Comparison of ENCODE assay signal across 19 cellular contexts in genomic region chr6:36695414-36695813, GRCh38. TPM values are rescaled to one million over a fixed set of nuclear protein-coding genes. Genes with fewer than 3 reads are reported as not detected.
A peak's percentile ranks its signal among the peaks of the same experiment; 100 is the strongest.
DNase-seq lines count a peak whose midpoint lies in the region; ATAC-seq, FAIRE-seq and TF ChIP-seq lines count a peak whose summit lies in the region.
"Had no signal": no experiment of that assay in that cellular context is flagged by ENCODE, and none has a peak within 500 bp of the region (broad histone marks: within the 10 kb centered on the region; RNA-seq: fewer than 3 reads in every experiment).

No MANE protein-coding gene starts in this region.

- RAD21 ChIA-PET in GM12878 (lab: Charles Lee; ENCODE audit: unreplicated experiment): no interaction called here

- TF ChIP-seq CTCF in GM12878 (IDR thresholded peaks at IDR 0.05 in 2 of 3, conservative IDR thresholded peaks at IDR 0.05 in 1 of 3; ENCODE audit: control insufficient read depth in 2 of 3, extremely low read depth in 1 of 3, insufficient read depth in 1 of 3, low read depth in 3 of 3, low read length in 3 of 3): no peak

- FAIRE-seq in GM12878 (lab: Jason Lieb, UNC): no peak
- FAIRE-seq: H54 had no signal

- TF ChIP-seq POLR2A in GM12878 (IDR thresholded peaks at IDR 0.05; ENCODE audit: low read depth, low read length): no peak

- H2AFZ ChIP-seq in GM12878 (ENCODE audit: control insufficient read depth, low read depth, low read length): no peak overlapping the region

- no peaks in the 10 kb centered on the region for H3K9me3 ChIP-seq in GM12878 (replicated peaks; ENCODE audit: control insufficient read depth, insufficient read depth, low read length)

- in situ Hi-C loops in GM12878 (cut with MboI): no loop called here

- peak overlapping the region; percentile 24 to 80 for H3K27ac Mint-ChIP-seq in activated naive CD4-positive, alpha-beta T cell treated with anti-CD3 and anti-CD28 coated beads, Interleukin-2, amount 50 U/mL, for 72 hours

- H3K4me3 ChIP-seq in GM12878: no peak overlapping the region

- H3K27ac ChIP-seq in GM12878 (ENCODE audit: control insufficient read depth, insufficient read depth): no peak overlapping the region
- H3K27ac ChIP-seq: 22Rv1 had no signal

- no TSS peak for BruUV-seq in GM12878 (replicated peaks; lab: Mats Ljungman, UMichigan)

- SMC1A ChIA-PET in GM12878 (lab: Charles Lee; ENCODE audit: uncharacterized antibody, unreplicated experiment): interaction anchor here (0.7 to 1.3 kb wide), 3 partner anchors 12 to 59 kb away, joined by 3 read pairs; no protein-coding TSS in a partner anchor

- no peak overlapping the region for H3K4me2 ChIP-seq in GM12878 (ENCODE audit: control insufficient read depth, insufficient read depth)

- no peak for TF ChIP-seq EP300 in GM12878 (IDR thresholded peaks at IDR 0.05; ENCODE audit: borderline replicate concordance in 1 of 2, control insufficient read depth in 1 of 2, low read depth in 2 of 2, low read length in 2 of 2)

- CTCF ChIA-PET in GM12878 (lab: Yijun Ruan, JAX): interaction anchor here (1.0 to 1.3 kb wide), 3 partner anchors 65 to 89 kb away, joined by 3 read pairs; no protein-coding TSS in a partner anchor

- WGBS in GM12878 (ENCODE audit: insufficient coverage, insufficient replicate concordance, low lambda C conversion rate, missing lambda C conversion rate): 61% methylated on average over 2 of the region's 2 CpGs

- POLR2A ChIA-PET in GM12878 (lab: Charles Lee): no interaction called here

- no peaks in the 10 kb centered on the region for H3K36me3 ChIP-seq in GM12878 (ENCODE audit: control insufficient read depth in 2 of 2, insufficient read depth in 2 of 2, low read length in 1 of 2)

- peaks cover 16% of the 10 kb centered on the region for H3K4me1 ChIP-seq in GM12878 (ENCODE audit: control insufficient read depth, insufficient read depth, low read length)

- H3K79me2 ChIP-seq in GM12878 (ENCODE audit: control insufficient read depth, insufficient read depth, low read length): no peaks in the 10 kb centered on the region

- DNase-seq in activated CD4-positive, CD25-positive, alpha-beta regulatory T cell (lab: John Stamatoyannopoulos, UW): no peak
- DNase-seq in activated naive CD4-positive, alpha-beta T cell treated with anti-CD3 and anti-CD28 coated beads, Interleukin-2, amount 50 U/mL, for 72 hours (ENCODE audit: low spot score in 2 of 2): no peak
- no peak for DNase-seq in activated naive CD4-positive, alpha-beta T cell treated with anti-CD3 and anti-CD28 coated beads, Interleukin-2, amount 50 U/mL, for 16 hours
- no peak for DNase-seq in GM12878 (ENCODE audit: low read depth, low spot score)
- no peak for DNase-seq in SW480 (ENCODE audit: low spot score)
- DNase-seq: C1 segment of cervical spinal cord, EL, MV-4-11, NCI-H1417 treated with DMSO at 0.1 percent for 48 hours, NCI-H2029 treated with DMSO at 0.1 percent for 48 hours, NCI-H510A treated with DMSO at 0.1 percent for 48 hours, SIG-M5 had no signal

- peak; percentile 70 to 72 for ATAC-seq in activated CD4-positive, CD25-positive, alpha-beta regulatory T cell treated with anti-CD3 and anti-CD28 coated beads, Interleukin-2, amount 50 U/mL, for 24 hours
- ATAC-seq in activated naive CD4-positive, alpha-beta T cell treated with anti-CD3 and anti-CD28 coated beads, Interleukin-2, amount 50 U/mL, for 72 hours: peak; percentile 87 to 89
- ATAC-seq in GM12878 (no peak), HG03378 (IDR thresholded peaks at IDR 0.05; ENCODE audit: unreplicated experiment) (no peak), HG02885 (IDR thresholded peaks at IDR 0.05; ENCODE audit: poor library complexity, unreplicated experiment) (no peak)

- H3K9ac ChIP-seq in GM12878 (ENCODE audit: control insufficient read depth, insufficient read depth, low read length): no peak overlapping the region

- no peaks in the 10 kb centered on the region for H4K20me1 ChIP-seq in GM12878 (ENCODE audit: control insufficient read depth, insufficient read depth)

- intact Hi-C loops in GM12878 (cut with micrococcal nuclease; ENCODE audit: unreplicated experiment): no loop called here

- TF ChIP-seq RAD21 in GM12878 (IDR thresholded peaks at IDR 0.05; ENCODE audit: insufficient read depth, low read depth, low read length): no peak

- H3K36me3 Mint-ChIP-seq in activated naive CD4-positive, alpha-beta T cell treated with anti-CD3 and anti-CD28 coated beads, Interleukin-2, amount 50 U/mL, for 72 hours: no peaks in the 10 kb centered on the region

- no peaks in the 10 kb centered on the region for H3K27me3 ChIP-seq in GM12878 (replicated peaks in 1 of 2; ENCODE audit: control insufficient read depth in 2 of 2, insufficient read depth in 2 of 2, low read length in 1 of 2)

- no peaks in the 10 kb centered on the region for H3K9me3 Mint-ChIP-seq in activated naive CD4-positive, alpha-beta T cell treated with anti-CD3 and anti-CD28 coated beads, Interleukin-2, amount 50 U/mL, for 72 hours
- H3K9me3 Mint-ChIP-seq: IgD-negative memory B cell had no signal

TF ChIP-seq in GM12878, 131 proteins besides CTCF, POLR2A, EP300 and RAD21 (continues in another document):
- no peak for TF ChIP-seq ZBED1 (IDR thresholded peaks at IDR 0.05; ENCODE audit: borderline replicate concordance)
- TF ChIP-seq ETV6 (conservative IDR thresholded peaks at IDR 0.05 in 1 of 2, IDR thresholded peaks at IDR 0.05 in 1 of 2; ENCODE audit: borderline replicate concordance in 1 of 2, low read depth in 1 of 2): no peak
- TF ChIP-seq BACH1 (IDR thresholded peaks at IDR 0.05; ENCODE audit: borderline replicate concordance): no peak
- no peak for TF ChIP-seq RFX5 (IDR thresholded peaks at IDR 0.05; ENCODE audit: low read depth, low read length)
- TF ChIP-seq EED (IDR thresholded peaks at IDR 0.05; ENCODE audit: low read depth): no peak
- no peak for TF ChIP-seq E4F1 (IDR thresholded peaks at IDR 0.05; ENCODE audit: borderline replicate concordance, partially characterized antibody)

RNA-seq across cellular contexts. Expression of gene RAB44, which starts 2.2 kb away (rescaled TPM):
- total RNA-seq in activated naive CD4-positive, alpha-beta T cell treated with anti-CD3 and anti-CD28 coated beads, Interleukin-2, amount 50 U/mL, for 72 hours: under 1 TPM; 0.07 to 0.12 TPM
- total RNA-seq in GM12878 (2013; cell fraction: nucleolus; rRNA removed): 0.23 TPM in 1 of 2 replicates, not detected in the other
- total RNA-seq in GM12878 (2014; rRNA removed): 0.06 TPM in 1 of 2 replicates, not detected in the other
- not detected in 2 replicates for total RNA-seq in GM12878 (2014; rRNA removed; fragmentation: Illumina TruSeq; extraction: Trizol)
- total RNA-seq in GM12878 (2021): 0.05 TPM in 1 of 2 replicates, not detected in the other
- polyA plus RNA-seq in GM12878 (2011; ENCODE audit: low read depth): not detected
- 0.05 TPM in 1 of 2 replicates, not detected in the other for polyA plus RNA-seq in GM12878 (2011; rRNA removed)
- polyA plus RNA-seq in GM12878 (2011; cell fraction: cytosol; rRNA removed): 0.05 and 0.06 TPM in 2 replicates
- polyA plus RNA-seq in GM12878 (2011; cell fraction: nucleus; rRNA removed): 0.24 and 0.26 TPM in 2 replicates
- 0.03 and 0.05 TPM in 2 replicates for polyA plus RNA-seq in GM12878 (2012)
- polyA plus RNA-seq in GM12878 (2014; fragmentation: Illumina TruSeq; extraction: Trizol): 0.01 TPM in 1 of 2 replicates, not detected in the other
- polyA plus RNA-seq in GM12878 (2014; fragmentation: Nextera tagmentation; extraction: Ambion mirVana): under 1 TPM in 1 of 2 experiments, not detected in 1; 0.02 TPM
- 0.01 and 0.05 TPM in 2 replicates for polyA plus RNA-seq in GM12878 (2014; rRNA removed)
- polyA plus RNA-seq in GM12878 (2016; fragmentation: Nextera tagmentation; extraction: Ambion mirVana): under 1 TPM; 0.05 to 0.08 TPM
- polyA minus RNA-seq in GM12878 (2011; rRNA and poly(A)+ RNA removed): 0.05 TPM in 1 of 2 replicates, not detected in the other
- polyA minus RNA-seq in GM12878 (2011; cell fraction: cytosol; rRNA and poly(A)+ RNA removed): not detected in 2 replicates
- not detected in 2 replicates for polyA minus RNA-seq in GM12878 (2011; cell fraction: nucleus; rRNA and poly(A)+ RNA removed)
- total RNA-seq: HT-29 had no signal
- polyA plus RNA-seq: IgD-negative memory B cell had no signal

RNA-seq across cellular contexts. Expression of gene CDKN1A, which starts 16.9 kb away (rescaled TPM):
- total RNA-seq in activated naive CD4-positive, alpha-beta T cell treated with anti-CD3 and anti-CD28 coated beads, Interleukin-2, amount 50 U/mL, for 72 hours: 100 to 1,000 TPM in 1 of 2 donors, 10 to 100 TPM in 1; 43.3 to 146 TPM
- total RNA-seq in GM12878 (2013; cell fraction: nucleolus; rRNA removed): 98.4 and 111 TPM in 2 replicates
- total RNA-seq in GM12878 (2014; rRNA removed): 186 and 198 TPM in 2 replicates
- 139 and 144 TPM in 2 replicates for total RNA-seq in GM12878 (2014; rRNA removed; fragmentation: Illumina TruSeq; extraction: Trizol)
- total RNA-seq in GM12878 (2021): 315 and 321 TPM in 2 replicates
- 50.2 TPM for polyA plus RNA-seq in GM12878 (2011; ENCODE audit: low read depth)
- 103 and 200 TPM in 2 replicates for polyA plus RNA-seq in GM12878 (2011; rRNA removed)
- 275 and 303 TPM in 2 replicates for polyA plus RNA-seq in GM12878 (2011; cell fraction: cytosol; rRNA removed)
- 252 and 284 TPM in 2 replicates for polyA plus RNA-seq in GM12878 (2011; cell fraction: nucleus; rRNA removed)
- polyA plus RNA-seq in GM12878 (2012): 129 and 156 TPM in 2 replicates
- 154 and 232 TPM in 2 replicates for polyA plus RNA-seq in GM12878 (2014; fragmentation: Illumina TruSeq; extraction: Trizol)
- 10 to 100 TPM; 25.2 to 48.4 TPM for polyA plus RNA-seq in GM12878 (2014; fragmentation: Nextera tagmentation; extraction: Ambion mirVana)
- 330 and 358 TPM in 2 replicates for polyA plus RNA-seq in GM12878 (2014; rRNA removed)
- 100 to 1,000 TPM; 604 to 637 TPM for polyA plus RNA-seq in GM12878 (2016; fragmentation: Nextera tagmentation; extraction: Ambion mirVana)
- polyA minus RNA-seq in GM12878 (2011; rRNA and poly(A)+ RNA removed): 81.2 and 140 TPM in 2 replicates
- polyA minus RNA-seq in GM12878 (2011; cell fraction: cytosol; rRNA and poly(A)+ RNA removed): 55.9 and 57.9 TPM in 2 replicates
- 58.8 and 96.6 TPM in 2 replicates for polyA minus RNA-seq in GM12878 (2011; cell fraction: nucleus; rRNA and poly(A)+ RNA removed)

Comparison
In these comparisons a context has a peak if more than half of its experiments do, and no peak if none do; other contexts are left out.
1. ATAC-seq: peak in activated CD4-positive, CD25-positive, alpha-beta regulatory T cell treated with anti-CD3 and anti-CD28 coated beads, Interleukin-2, amount 50 U/mL, for 24 hours (2 of 2) and activated naive CD4-positive, alpha-beta T cell treated with anti-CD3 and anti-CD28 coated beads, Interleukin-2, amount 50 U/mL, for 72 hours (2 of 2); none in GM12878 (single experiment), HG03378 (single experiment) and HG02885 (single experiment).